ENCODE assay signal across 8 cellular contexts in genomic region chr5:66143473-66144073, GRCh38. TPM values are rescaled to one million over a fixed set of nuclear protein-coding genes. Genes with fewer than 3 reads are reported as not detected.
A peak's percentile ranks its signal among the peaks of the same experiment; 100 is the strongest.
DNase-seq lines count a peak whose midpoint lies in the region; ATAC-seq and TF ChIP-seq lines count a peak whose summit lies in the region.

No MANE protein-coding gene starts in this region.

- H3K27me3 ChIP-seq in AG04450 (ENCODE audit: control insufficient read depth, insufficient read depth, low read length) = no peaks in the 10 kb centered on the region
- no peaks in the 10 kb centered on the region for H3K27me3 ChIP-seq in stomach smooth muscle (ENCODE audit: control insufficient read depth in 1 of 2, insufficient read depth in 2 of 2, low read length in 2 of 2)

- H3K36me3 ChIP-seq in stomach smooth muscle (ENCODE audit: control insufficient read depth in 2 of 2, insufficient read depth in 2 of 2, low read length in 2 of 2) = no peaks in the 10 kb centered on the region

- peaks cover 1% of the 10 kb centered on the region for H3K36me3 Mint-ChIP-seq in activated naive CD8-positive, alpha-beta T cell treated with anti-CD3 and anti-CD28 coated beads, Interleukin-2, amount 10 ng/mL, durations not matched to agents 7 days and 5 days
- H3K36me3 Mint-ChIP-seq in immature natural killer cell = peaks cover 0 to 5% (median 0%) of the 10 kb centered on the region in 3 donors

- no peak for TF ChIP-seq CTCF in AG04450 (IDR thresholded peaks at IDR 0.05; ENCODE audit: low read depth, low read length)

- CTCF ChIA-PET in AG04450 (lab: Charles Lee) = no interaction called here

- no peaks in the 10 kb centered on the region for H3K27me3 Mint-ChIP-seq in activated naive CD8-positive, alpha-beta T cell treated with anti-CD3 and anti-CD28 coated beads, Interleukin-2, amount 10 ng/mL, durations not matched to agents 7 days and 5 days
- peaks cover 10 to 15% (median 15%) of the 10 kb centered on the region in 3 donors for H3K27me3 Mint-ChIP-seq in immature natural killer cell (ENCODE audit: low read depth in 3 of 3)

- H3K4me3 Mint-ChIP-seq in activated naive CD8-positive, alpha-beta T cell treated with anti-CD3 and anti-CD28 coated beads, Interleukin-2, amount 10 ng/mL, durations not matched to agents 7 days and 5 days = peak overlapping the region; percentile 97
- peak overlapping the region; percentile 98 to 100 (median 99) for H3K4me3 Mint-ChIP-seq in immature natural killer cell

- DNase-seq in AG04450 (ENCODE audit: low read depth, low spot score) (no peak), immature natural killer cell (peak in 1 of 3 donors; percentile 2)
- DNase-seq in activated naive CD8-positive, alpha-beta T cell treated with anti-CD3 and anti-CD28 coated beads, Interleukin-2, amount 10 ng/mL, durations not matched to agents 7 days and 5 days = no peak
- no peak for DNase-seq in stimulated activated CD4-positive, alpha-beta T cell treated with anti-CD3 and anti-CD28 coated beads, Interleukin-4, amount 100 ng/mL, for 24 hours
- no peak for DNase-seq in stimulated activated CD8-positive, alpha-beta memory T cell treated with anti-CD3 and anti-CD28 coated beads, Interleukin-4, amount 100 ng/mL, for 48 hours

- H3K9me3 ChIP-seq in AG04450 (ENCODE audit: control insufficient read depth, insufficient read depth, low read length) = no peaks in the 10 kb centered on the region
- H3K9me3 ChIP-seq in stomach smooth muscle (ENCODE audit: control insufficient read depth in 2 of 2, low read length in 2 of 2) = no peaks in the 10 kb centered on the region

- H3K4me1 Mint-ChIP-seq in activated naive CD8-positive, alpha-beta T cell treated with anti-CD3 and anti-CD28 coated beads, Interleukin-2, amount 10 ng/mL, durations not matched to agents 7 days and 5 days = peaks cover 36% of the 10 kb centered on the region
- H3K4me1 Mint-ChIP-seq in immature natural killer cell = peaks cover 28 to 51% of the 10 kb centered on the region in 2 donors

- peaks cover 12% of the 10 kb centered on the region for H3K4me1 ChIP-seq in stomach smooth muscle (ENCODE audit: control insufficient read depth, insufficient read depth, low read length)

- no peaks in the 10 kb centered on the region for H3K9me3 Mint-ChIP-seq in activated naive CD8-positive, alpha-beta T cell treated with anti-CD3 and anti-CD28 coated beads, Interleukin-2, amount 10 ng/mL, durations not matched to agents 7 days and 5 days
- H3K9me3 Mint-ChIP-seq in immature natural killer cell = no peaks in the 10 kb centered on the region

- peak overlapping the region; percentile 91 for H3K4me3 ChIP-seq in AG04450 (ENCODE audit: low read depth, low read length)
- H3K4me3 ChIP-seq in stomach smooth muscle (ENCODE audit: low read length in 2 of 2) = peak overlapping the region; percentile 92 to 98

- H3K27ac Mint-ChIP-seq in activated naive CD8-positive, alpha-beta T cell treated with anti-CD3 and anti-CD28 coated beads, Interleukin-2, amount 10 ng/mL, durations not matched to agents 7 days and 5 days = peak overlapping the region; percentile 99
- H3K27ac Mint-ChIP-seq in immature natural killer cell = peak overlapping the region; percentile 99 to 100 (median 100)

- peak; percentile 27 for ATAC-seq in GM19324 (IDR thresholded peaks at IDR 0.05; ENCODE audit: low FRiP score, unreplicated experiment)
- ATAC-seq in HG03378 (IDR thresholded peaks at IDR 0.05; ENCODE audit: unreplicated experiment) = peak; percentile 38
- ATAC-seq in activated naive CD8-positive, alpha-beta T cell treated with anti-CD3 and anti-CD28 coated beads, Interleukin-2, amount 10 ng/mL, durations not matched to agents 7 days and 5 days (ENCODE audit: low read depth) = peak; percentile 8

- POLR2A ChIA-PET in AG04450 (lab: Yijun Ruan, JAX) = interaction anchor here (0.6 to 1.3 kb wide), 4 partner anchors 22 to 218 kb away, joined by 3 to 4 read pairs (median 3); partner anchors contain the start of gene ERBIN
- POLR2A ChIA-PET in activated naive CD8-positive, alpha-beta T cell treated with anti-CD3 and anti-CD28 coated beads, Interleukin-2, amount 10 ng/mL, durations not matched to agents 7 days and 5 days (lab: Charles Lee) = interaction anchor here (1.0 to 2.4 kb wide), 6 partner anchors 13 to 422 kb away, joined by 3 to 34 read pairs (median 6); partner anchors contain the start of genes ERBIN, NLN and SGTB

- H3K27ac ChIP-seq in AG04450 (ENCODE audit: low read depth, low read length) (peak overlapping the region; percentile 88), stomach smooth muscle (ENCODE audit: low read length) (peak overlapping the region; percentile 94)

- peak overlapping the region; percentile 97 to 99 for H3K9ac ChIP-seq in stomach smooth muscle (ENCODE audit: low read length in 2 of 2)

RNA-seq across cellular contexts. Expression of gene SREK1, which starts 0.5 kb away (rescaled TPM):
- polyA plus RNA-seq in AG04450 (2011; rRNA removed) (42.7 and 58.8 TPM in 2 replicates), immature natural killer cell (10 to 100 TPM; 13.1 to 27.4 (median 15.3) TPM)
- polyA minus RNA-seq in AG04450 (2011; rRNA and poly(A)+ RNA removed) = 51.5 and 64.0 TPM in 2 replicates
- total RNA-seq in activated naive CD8-positive, alpha-beta T cell treated with anti-CD3 and anti-CD28 coated beads, Interleukin-2, amount 10 ng/mL, durations not matched to agents 7 days and 5 days = 10 to 100 TPM; 66.6 to 68.9 TPM
